ENCODE assay signal across 23 cellular contexts in the genomic region with DNA sequence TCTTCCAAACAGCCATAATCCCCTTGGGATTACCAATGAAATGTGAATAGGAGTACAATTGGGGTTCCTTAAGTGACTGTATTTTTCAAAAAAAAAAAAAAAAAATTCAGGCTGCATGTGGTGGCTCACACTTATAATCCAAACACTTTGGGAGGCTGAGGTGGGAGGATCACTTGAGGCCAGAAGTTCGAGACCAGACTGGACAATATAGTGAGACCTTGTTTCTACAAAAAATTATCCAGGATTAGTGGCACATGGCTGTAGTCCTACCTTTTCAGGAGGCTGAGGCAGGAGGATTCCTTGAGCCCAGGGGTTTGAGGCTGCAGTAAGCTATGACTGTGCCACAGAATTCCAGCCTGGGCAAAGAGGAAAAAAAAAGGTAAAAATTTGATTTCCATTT.
"Had no signal": no experiment of that assay in that cellular context is flagged by ENCODE, and none has a peak within 500 bp of the region (broad histone marks: within the 10 kb centered on the region; RNA-seq: fewer than 3 reads in every experiment).

No MANE protein-coding gene starts in this region.

- H3K9me3 ChIP-seq: neutrophil, right atrium auricular region, suprapubic skin, thoracic aorta, tibial artery, upper lobe of right lung had no signal

- H3K27ac Mint-ChIP-seq: naive thymus-derived CD8-positive, alpha-beta T cell; neural progenitor cell; stimulated activated naive B cell treated with anti-CD40 and anti-IgM and Interleukin-4, amounts not matched to agents 10 μg/mL and 1 μg/mL and 100 μg/mL, for 72 hours had no signal

- H3K79me2 ChIP-seq: parathyroid adenoma had no signal

- H3K27ac ChIP-seq: left ventricle myocardium inferior, neural progenitor cell, neutrophil, parathyroid adenoma, right atrium auricular region, skin epidermis, suprapubic skin, thoracic aorta, tibial artery, upper lobe of right lung had no signal

- H3K27me3 Mint-ChIP-seq: stimulated activated naive B cell treated with anti-CD40 and anti-IgM and Interleukin-4, amounts not matched to agents 10 μg/mL and 1 μg/mL and 100 μg/mL, for 72 hours had no signal

- H3K36me3 ChIP-seq: left ventricle myocardium inferior, neural progenitor cell, neutrophil, right atrium auricular region, suprapubic skin, thoracic aorta, tibial artery, upper lobe of right lung had no signal

- H3K9me3 Mint-ChIP-seq: neural progenitor cell had no signal

- H2AFZ ChIP-seq: neural progenitor cell, parathyroid adenoma had no signal

- H3K4me1 ChIP-seq: left ventricle myocardium inferior, parathyroid adenoma, right atrium auricular region, suprapubic skin, tibial artery, upper lobe of right lung had no signal

- H3K4me3 Mint-ChIP-seq: naive thymus-derived CD8-positive, alpha-beta T cell; nephron; neural progenitor cell; stimulated activated naive B cell treated with anti-CD40 and anti-IgM and Interleukin-4, amounts not matched to agents 10 μg/mL and 1 μg/mL and 100 μg/mL, for 72 hours had no signal

- H3K36me3 Mint-ChIP-seq: naive thymus-derived CD8-positive, alpha-beta T cell; neural progenitor cell; stimulated activated naive B cell treated with anti-CD40 and anti-IgM and Interleukin-4, amounts not matched to agents 10 μg/mL and 1 μg/mL and 100 μg/mL, for 72 hours had no signal

- H3K4me1 Mint-ChIP-seq: stimulated activated naive B cell treated with anti-CD40 and anti-IgM and Interleukin-4, amounts not matched to agents 10 μg/mL and 1 μg/mL and 100 μg/mL, for 72 hours had no signal

- DNase-seq: head of caudate nucleus; left ventricle myocardium inferior; mesendoderm; naive thymus-derived CD8-positive, alpha-beta T cell; occipital lobe; stimulated activated CD4-positive, alpha-beta T cell treated with anti-CD3 and anti-CD28 coated beads, Interleukin-12 subunit alpha, Interleukin-12 subunit beta, amount 100 ng/mL, for 4 hours; stimulated activated CD4-positive, alpha-beta T cell treated with anti-CD3 and anti-CD28 coated beads, Interleukin-15, amount 100 ng/mL, for 24 hours; stimulated activated CD4-positive, alpha-beta T cell treated with anti-CD3 and anti-CD28 coated beads, Interleukin-2, amount 100 ng/mL, for 24 hours; stimulated activated CD4-positive, alpha-beta T cell treated with anti-CD3 and anti-CD28 coated beads, Interleukin-4, amount 100 ng/mL, for 1 hour; stimulated activated naive B cell treated with anti-CD40 and anti-IgM and Interleukin-4, amounts not matched to agents 10 μg/mL and 1 μg/mL and 100 μg/mL, for 72 hours; stimulated activated naive CD8-positive, alpha-beta T cell treated with anti-CD3 and anti-CD28 coated beads, Interleukin-15, Interleukin-2, amounts not matched to agents 100 U/mL and 50 U/mL, for 24 hours; tibial artery; trophoblast cell; upper lobe of right lung had no signal

- H3K4me3 ChIP-seq: left ventricle myocardium inferior, lung, neural progenitor cell, right atrium auricular region, skin epidermis, suprapubic skin, thoracic aorta, tibial artery, upper lobe of right lung had no signal

- H3K27me3 ChIP-seq: neural progenitor cell, neutrophil, right atrium auricular region, suprapubic skin, tibial artery, upper lobe of right lung had no signal
